Comparison of ENCODE assay signal across 1 cellular context in the genomic region with DNA sequence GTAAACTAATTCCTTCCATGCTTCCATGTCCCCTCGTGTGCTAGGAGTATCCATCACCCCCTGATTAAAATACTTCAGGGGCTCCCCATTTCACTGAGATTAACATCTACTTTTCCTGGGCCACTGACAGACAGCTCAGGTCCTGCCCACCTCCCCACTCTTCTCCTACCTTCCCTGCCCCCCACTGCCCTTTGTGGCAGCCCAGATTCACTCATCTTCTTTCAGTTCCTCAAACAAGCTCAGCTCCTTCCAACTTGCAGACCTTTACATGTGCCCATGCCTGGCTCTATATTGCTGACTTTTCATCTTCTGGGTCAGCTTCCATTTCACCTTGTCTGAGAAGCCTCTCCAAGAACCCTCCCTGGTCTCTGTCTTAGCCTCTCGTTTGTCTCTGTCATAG.
TF ChIP-seq lines count a peak whose summit lies in the region.

No MANE protein-coding gene starts in this region.

TF ChIP-seq in GM12878, 131 proteins besides CTCF, POLR2A, EP300 and RAD21 (continued from another document and continues in another):
- TF ChIP-seq ZNF687 (IDR thresholded peaks at IDR 0.05) (no peak), ZNF274 (IDR thresholded peaks at IDR 0.05; ENCODE audit: insufficient read depth, insufficient read length) (no peak), FOXK2 (IDR thresholded peaks at IDR 0.05) (no peak), CREB1 (IDR thresholded peaks at IDR 0.05; ENCODE audit: low read depth) (peak; percentile 38; the same call in 1 of the 2 replicates), BHLHE40 (IDR thresholded peaks at IDR 0.05; ENCODE audit: borderline replicate concordance in 1 of 2, low read depth in 2 of 2, low read length in 1 of 2) (peak; percentile 51 to 67; a peak in 2 of 4 replicates), ZZZ3 (IDR thresholded peaks at IDR 0.05; ENCODE audit: control insufficient read depth, insufficient read length, low read depth) (no peak), HCFC1 (IDR thresholded peaks at IDR 0.05; ENCODE audit: low read length) (no peak), BCL3 (IDR thresholded peaks at IDR 0.05; ENCODE audit: borderline replicate concordance, insufficient read depth, low read depth, low read length, poor library complexity, severe bottlenecking) (peak; percentile 27), ETV6 (conservative IDR thresholded peaks at IDR 0.05 in 1 of 2, IDR thresholded peaks at IDR 0.05 in 1 of 2; ENCODE audit: borderline replicate concordance in 1 of 2, low read depth in 1 of 2) (0 out of 4 replicates have a peak, but pooled peaks of 1 of the 2 experiments have one; percentile 31), MYC (IDR thresholded peaks at IDR 0.05; ENCODE audit: insufficient read depth, insufficient read length, insufficient replicate concordance, low read length, severe bottlenecking) (no peak), WRNIP1 (IDR thresholded peaks at IDR 0.05; ENCODE audit: borderline replicate concordance, low read depth, low read length) (no peak), CEBPB (IDR thresholded peaks at IDR 0.05; ENCODE audit: borderline replicate concordance in 1 of 2, low read depth in 2 of 2, low read length in 2 of 2) (no peak), TCF7 (IDR thresholded peaks at IDR 0.05; ENCODE audit: borderline replicate concordance) (no peak), SMAD1 (IDR thresholded peaks at IDR 0.05; ENCODE audit: low read depth, partially characterized antibody) (no peak), MTA3 (IDR thresholded peaks at IDR 0.05; ENCODE audit: borderline replicate concordance, low read length) (peak; percentile 28; the same call in 1 of the 2 replicates), ZNF384 (IDR thresholded peaks at IDR 0.05; ENCODE audit: borderline replicate concordance, low read depth, low read length) (no peak), TCF3 (IDR thresholded peaks at IDR 0.05; ENCODE audit: borderline replicate concordance, insufficient read depth, low read depth, low read length) (peak; percentile 32; the same call in 1 of the 2 replicates), TARDBP (IDR thresholded peaks at IDR 0.05; ENCODE audit: borderline replicate concordance) (no peak), TAF1 (IDR thresholded peaks at IDR 0.05; ENCODE audit: borderline replicate concordance, low read depth, low read length) (no peak), POU2F2 (IDR thresholded peaks at IDR 0.05; ENCODE audit: borderline replicate concordance, low read depth, low read length) (peak; percentile 51; the same call in 1 of the 3 replicates), ZNF24 (IDR thresholded peaks at IDR 0.05) (no peak)
- TF ChIP-seq, protein P1, sequence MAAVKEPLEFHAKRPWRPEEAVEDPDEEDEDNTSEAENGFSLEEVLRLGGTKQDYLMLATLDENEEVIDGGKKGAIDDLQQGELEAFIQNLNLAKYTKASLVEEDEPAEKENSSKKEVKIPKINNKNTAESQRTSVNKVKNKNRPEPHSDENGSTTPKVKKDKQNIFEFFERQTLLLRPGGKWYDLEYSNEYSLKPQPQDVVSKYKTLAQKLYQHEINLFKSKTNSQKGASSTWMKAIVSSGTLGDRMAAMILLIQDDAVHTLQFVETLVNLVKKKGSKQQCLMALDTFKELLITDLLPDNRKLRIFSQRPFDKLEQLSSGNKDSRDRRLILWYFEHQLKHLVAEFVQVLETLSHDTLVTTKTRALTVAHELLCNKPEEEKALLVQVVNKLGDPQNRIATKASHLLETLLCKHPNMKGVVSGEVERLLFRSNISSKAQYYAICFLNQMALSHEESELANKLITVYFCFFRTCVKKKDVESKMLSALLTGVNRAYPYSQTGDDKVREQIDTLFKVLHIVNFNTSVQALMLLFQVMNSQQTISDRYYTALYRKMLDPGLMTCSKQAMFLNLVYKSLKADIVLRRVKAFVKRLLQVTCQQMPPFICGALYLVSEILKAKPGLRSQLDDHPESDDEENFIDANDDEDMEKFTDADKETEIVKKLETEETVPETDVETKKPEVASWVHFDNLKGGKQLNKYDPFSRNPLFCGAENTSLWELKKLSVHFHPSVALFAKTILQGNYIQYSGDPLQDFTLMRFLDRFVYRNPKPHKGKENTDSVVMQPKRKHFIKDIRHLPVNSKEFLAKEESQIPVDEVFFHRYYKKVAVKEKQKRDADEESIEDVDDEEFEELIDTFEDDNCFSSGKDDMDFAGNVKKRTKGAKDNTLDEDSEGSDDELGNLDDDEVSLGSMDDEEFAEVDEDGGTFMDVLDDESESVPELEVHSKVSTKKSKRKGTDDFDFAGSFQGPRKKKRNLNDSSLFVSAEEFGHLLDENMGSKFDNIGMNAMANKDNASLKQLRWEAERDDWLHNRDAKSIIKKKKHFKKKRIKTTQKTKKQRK (IDR thresholded peaks at IDR 0.05; ENCODE audit: low read depth, low read length) = no peak
- TF ChIP-seq, protein P2, sequence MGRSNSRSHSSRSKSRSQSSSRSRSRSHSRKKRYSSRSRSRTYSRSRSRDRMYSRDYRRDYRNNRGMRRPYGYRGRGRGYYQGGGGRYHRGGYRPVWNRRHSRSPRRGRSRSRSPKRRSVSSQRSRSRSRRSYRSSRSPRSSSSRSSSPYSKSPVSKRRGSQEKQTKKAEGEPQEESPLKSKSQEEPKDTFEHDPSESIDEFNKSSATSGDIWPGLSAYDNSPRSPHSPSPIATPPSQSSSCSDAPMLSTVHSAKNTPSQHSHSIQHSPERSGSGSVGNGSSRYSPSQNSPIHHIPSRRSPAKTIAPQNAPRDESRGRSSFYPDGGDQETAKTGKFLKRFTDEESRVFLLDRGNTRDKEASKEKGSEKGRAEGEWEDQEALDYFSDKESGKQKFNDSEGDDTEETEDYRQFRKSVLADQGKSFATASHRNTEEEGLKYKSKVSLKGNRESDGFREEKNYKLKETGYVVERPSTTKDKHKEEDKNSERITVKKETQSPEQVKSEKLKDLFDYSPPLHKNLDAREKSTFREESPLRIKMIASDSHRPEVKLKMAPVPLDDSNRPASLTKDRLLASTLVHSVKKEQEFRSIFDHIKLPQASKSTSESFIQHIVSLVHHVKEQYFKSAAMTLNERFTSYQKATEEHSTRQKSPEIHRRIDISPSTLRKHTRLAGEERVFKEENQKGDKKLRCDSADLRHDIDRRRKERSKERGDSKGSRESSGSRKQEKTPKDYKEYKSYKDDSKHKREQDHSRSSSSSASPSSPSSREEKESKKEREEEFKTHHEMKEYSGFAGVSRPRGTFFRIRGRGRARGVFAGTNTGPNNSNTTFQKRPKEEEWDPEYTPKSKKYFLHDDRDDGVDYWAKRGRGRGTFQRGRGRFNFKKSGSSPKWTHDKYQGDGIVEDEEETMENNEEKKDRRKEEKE (IDR thresholded peaks at IDR 0.05) = no peak
- TF ChIP-seq, protein P3, sequence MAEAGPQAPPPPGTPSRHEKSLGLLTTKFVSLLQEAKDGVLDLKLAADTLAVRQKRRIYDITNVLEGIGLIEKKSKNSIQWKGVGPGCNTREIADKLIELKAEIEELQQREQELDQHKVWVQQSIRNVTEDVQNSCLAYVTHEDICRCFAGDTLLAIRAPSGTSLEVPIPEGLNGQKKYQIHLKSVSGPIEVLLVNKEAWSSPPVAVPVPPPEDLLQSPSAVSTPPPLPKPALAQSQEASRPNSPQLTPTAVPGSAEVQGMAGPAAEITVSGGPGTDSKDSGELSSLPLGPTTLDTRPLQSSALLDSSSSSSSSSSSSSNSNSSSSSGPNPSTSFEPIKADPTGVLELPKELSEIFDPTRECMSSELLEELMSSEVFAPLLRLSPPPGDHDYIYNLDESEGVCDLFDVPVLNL (IDR thresholded peaks at IDR 0.05; ENCODE audit: low read depth, low read length) = no peak
- TF ChIP-seq, protein P4, sequence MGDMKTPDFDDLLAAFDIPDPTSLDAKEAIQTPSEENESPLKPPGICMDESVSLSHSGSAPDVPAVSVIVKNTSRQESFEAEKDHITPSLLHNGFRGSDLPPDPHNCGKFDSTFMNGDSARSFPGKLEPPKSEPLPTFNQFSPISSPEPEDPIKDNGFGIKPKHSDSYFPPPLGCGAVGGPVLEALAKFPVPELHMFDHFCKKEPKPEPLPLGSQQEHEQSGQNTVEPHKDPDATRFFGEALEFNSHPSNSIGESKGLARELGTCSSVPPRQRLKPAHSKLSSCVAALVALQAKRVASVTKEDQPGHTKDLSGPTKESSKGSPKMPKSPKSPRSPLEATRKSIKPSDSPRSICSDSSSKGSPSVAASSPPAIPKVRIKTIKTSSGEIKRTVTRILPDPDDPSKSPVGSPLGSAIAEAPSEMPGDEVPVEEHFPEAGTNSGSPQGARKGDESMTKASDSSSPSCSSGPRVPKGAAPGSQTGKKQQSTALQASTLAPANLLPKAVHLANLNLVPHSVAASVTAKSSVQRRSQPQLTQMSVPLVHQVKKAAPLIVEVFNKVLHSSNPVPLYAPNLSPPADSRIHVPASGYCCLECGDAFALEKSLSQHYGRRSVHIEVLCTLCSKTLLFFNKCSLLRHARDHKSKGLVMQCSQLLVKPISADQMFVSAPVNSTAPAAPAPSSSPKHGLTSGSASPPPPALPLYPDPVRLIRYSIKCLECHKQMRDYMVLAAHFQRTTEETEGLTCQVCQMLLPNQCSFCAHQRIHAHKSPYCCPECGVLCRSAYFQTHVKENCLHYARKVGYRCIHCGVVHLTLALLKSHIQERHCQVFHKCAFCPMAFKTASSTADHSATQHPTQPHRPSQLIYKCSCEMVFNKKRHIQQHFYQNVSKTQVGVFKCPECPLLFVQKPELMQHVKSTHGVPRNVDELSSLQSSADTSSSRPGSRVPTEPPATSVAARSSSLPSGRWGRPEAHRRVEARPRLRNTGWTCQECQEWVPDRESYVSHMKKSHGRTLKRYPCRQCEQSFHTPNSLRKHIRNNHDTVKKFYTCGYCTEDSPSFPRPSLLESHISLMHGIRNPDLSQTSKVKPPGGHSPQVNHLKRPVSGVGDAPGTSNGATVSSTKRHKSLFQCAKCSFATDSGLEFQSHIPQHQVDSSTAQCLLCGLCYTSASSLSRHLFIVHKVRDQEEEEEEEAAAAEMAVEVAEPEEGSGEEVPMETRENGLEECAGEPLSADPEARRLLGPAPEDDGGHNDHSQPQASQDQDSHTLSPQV (IDR thresholded peaks at IDR 0.05) = no peak
- TF ChIP-seq, protein P5, sequence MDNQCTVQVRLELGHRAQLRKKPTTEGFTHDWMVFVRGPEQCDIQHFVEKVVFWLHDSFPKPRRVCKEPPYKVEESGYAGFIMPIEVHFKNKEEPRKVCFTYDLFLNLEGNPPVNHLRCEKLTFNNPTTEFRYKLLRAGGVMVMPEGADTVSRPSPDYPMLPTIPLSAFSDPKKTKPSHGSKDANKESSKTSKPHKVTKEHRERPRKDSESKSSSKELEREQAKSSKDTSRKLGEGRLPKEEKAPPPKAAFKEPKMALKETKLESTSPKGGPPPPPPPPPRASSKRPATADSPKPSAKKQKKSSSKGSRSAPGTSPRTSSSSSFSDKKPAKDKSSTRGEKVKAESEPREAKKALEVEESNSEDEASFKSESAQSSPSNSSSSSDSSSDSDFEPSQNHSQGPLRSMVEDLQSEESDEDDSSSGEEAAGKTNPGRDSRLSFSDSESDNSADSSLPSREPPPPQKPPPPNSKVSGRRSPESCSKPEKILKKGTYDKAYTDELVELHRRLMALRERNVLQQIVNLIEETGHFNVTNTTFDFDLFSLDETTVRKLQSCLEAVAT (IDR thresholded peaks at IDR 0.05) = no peak
- TF ChIP-seq, protein P6, sequence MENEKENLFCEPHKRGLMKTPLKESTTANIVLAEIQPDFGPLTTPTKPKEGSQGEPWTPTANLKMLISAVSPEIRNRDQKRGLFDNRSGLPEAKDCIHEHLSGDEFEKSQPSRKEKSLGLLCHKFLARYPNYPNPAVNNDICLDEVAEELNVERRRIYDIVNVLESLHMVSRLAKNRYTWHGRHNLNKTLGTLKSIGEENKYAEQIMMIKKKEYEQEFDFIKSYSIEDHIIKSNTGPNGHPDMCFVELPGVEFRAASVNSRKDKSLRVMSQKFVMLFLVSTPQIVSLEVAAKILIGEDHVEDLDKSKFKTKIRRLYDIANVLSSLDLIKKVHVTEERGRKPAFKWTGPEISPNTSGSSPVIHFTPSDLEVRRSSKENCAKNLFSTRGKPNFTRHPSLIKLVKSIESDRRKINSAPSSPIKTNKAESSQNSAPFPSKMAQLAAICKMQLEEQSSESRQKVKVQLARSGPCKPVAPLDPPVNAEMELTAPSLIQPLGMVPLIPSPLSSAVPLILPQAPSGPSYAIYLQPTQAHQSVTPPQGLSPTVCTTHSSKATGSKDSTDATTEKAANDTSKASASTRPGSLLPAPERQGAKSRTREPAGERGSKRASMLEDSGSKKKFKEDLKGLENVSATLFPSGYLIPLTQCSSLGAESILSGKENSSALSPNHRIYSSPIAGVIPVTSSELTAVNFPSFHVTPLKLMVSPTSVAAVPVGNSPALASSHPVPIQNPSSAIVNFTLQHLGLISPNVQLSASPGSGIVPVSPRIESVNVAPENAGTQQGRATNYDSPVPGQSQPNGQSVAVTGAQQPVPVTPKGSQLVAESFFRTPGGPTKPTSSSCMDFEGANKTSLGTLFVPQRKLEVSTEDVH (IDR thresholded peaks at IDR 0.05; ENCODE audit: low read depth, partially characterized antibody) = no peak
